In the genomic region with DNA sequence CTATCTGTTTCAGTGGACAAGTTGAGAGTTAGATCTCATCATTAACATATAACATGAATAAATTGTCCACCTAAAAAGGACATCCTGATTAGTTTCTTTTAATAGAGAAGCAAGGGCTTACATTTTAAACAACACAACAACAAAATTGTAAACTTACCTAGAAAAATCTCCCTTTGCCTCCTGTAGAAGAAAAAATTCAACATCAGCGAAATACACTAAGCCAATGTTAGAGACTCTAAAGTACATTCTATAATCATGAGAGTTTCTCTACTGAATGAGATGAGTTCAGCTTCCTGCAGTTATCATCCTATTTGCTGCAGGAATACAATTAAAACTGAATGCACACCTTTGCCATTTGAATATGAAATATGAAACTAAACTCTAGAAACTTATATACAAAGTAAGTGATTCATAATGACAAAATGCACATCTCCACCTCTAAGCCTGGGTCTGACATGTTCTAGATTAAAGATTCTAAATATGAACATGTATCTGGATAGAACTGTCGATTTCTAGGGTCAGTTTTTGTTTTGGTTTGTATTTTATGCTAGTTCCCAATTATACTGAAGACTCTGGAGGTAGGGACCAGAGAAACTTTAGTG, we compare ENCODE assay signal across 25 cellular contexts.
A peak's percentile ranks its signal among the peaks of the same experiment; 100 is the strongest.
DNase-seq lines count a peak whose midpoint lies in the region; ATAC-seq, FAIRE-seq and TF ChIP-seq lines count a peak whose summit lies in the region.
"Had no signal": no experiment of that assay in that cellular context is flagged by ENCODE, and none has a peak within 500 bp of the region (broad histone marks: within the 10 kb centered on the region; RNA-seq: fewer than 3 reads in every experiment).

No MANE protein-coding gene starts in this region.

- no peak overlapping the region for H2AK9ac ChIP-seq in IMR-90 (replicated peaks; ENCODE audit: low read depth, low read length, poor library complexity)

- FAIRE-seq in GM12891 (lab: Jason Lieb, UNC) (peak; percentile 71), GM12878 (lab: Jason Lieb, UNC) (no peak)

- DNase-seq in GM12891 (ENCODE audit: insufficient read length, low spot score): no peak
- DNase-seq in IMR-90: no peak
- no peak for DNase-seq in GM12878 (ENCODE audit: low read depth, low spot score)
- no peak for DNase-seq in osteocyte (ENCODE audit: extremely low spot score, unreplicated experiment)
- no peak for DNase-seq in NCI-H2107 (lab: John Stamatoyannopoulos, UW)
- no peak for DNase-seq in iPS-NIHi7 (ENCODE audit: extremely low spot score)
- DNase-seq: CD8-positive, alpha-beta T cell; DMS 273 treated with DMSO at 0.1 percent for 48 hours; DMS79 treated with DMSO at 0.1 percent for 48 hours; GF-D8; GOT3; HCEC 1CT; NCI-H1105 treated with DMSO at 0.1 percent for 48 hours; NCI-H146; NCI-H1930; NCI-H446; NCI-H524 treated with DMSO at 0.1 percent for 48 hours; NCI-H82; NK-92 treated with Interleukin-12 subunit alpha and Interleukin-12 subunit beta, amount 100 ng/mL, for 24 hours; SHP77 treated with DMSO at 0.1 percent for 48 hours; T-helper 1 cell had no signal

- dilution Hi-C loops in IMR-90 (cut with HindIII; ENCODE audit: low sequenced_read_pairs, unreplicated experiment): no loop called here

- no CpG with 5 or more reads among the region's 2 CpGs for WGBS in IMR-90 (ENCODE audit: extremely low coverage in 2 of 2, insufficient read length in 1 of 2), 2 experiments
- 44% methylated on average over 2 of the region's 2 CpGs for WGBS in GM12878 (ENCODE audit: insufficient coverage, insufficient replicate concordance, low lambda C conversion rate, missing lambda C conversion rate)

- TF ChIP-seq EP300 in GM12878 (IDR thresholded peaks at IDR 0.05; ENCODE audit: borderline replicate concordance in 1 of 2, control insufficient read depth in 1 of 2, low read depth in 2 of 2, low read length in 2 of 2): no peak

- no peak for TF ChIP-seq RAD21 in IMR-90 (IDR thresholded peaks at IDR 0.05; ENCODE audit: low read length)
- TF ChIP-seq RAD21 in GM12878 (IDR thresholded peaks at IDR 0.05; ENCODE audit: insufficient read depth, low read depth, low read length): no peak

- POLR2A ChIA-PET in IMR-90 (lab: Charles Lee; ENCODE audit: unreplicated experiment) (no interaction called here), GM12878 (lab: Charles Lee) (interaction anchor here (0.6 to 6.7 kb wide), 11 partner anchors 8 to 93 kb away, joined by 3 to 104 read pairs (median 10); no protein-coding TSS in a partner anchor)

- ATAC-seq in IMR-90 (ENCODE audit: low read depth): no peak
- no peak for ATAC-seq in GM12878
- no peak for ATAC-seq in GM21825 (IDR thresholded peaks at IDR 0.05; ENCODE audit: unreplicated experiment)
- ATAC-seq: CD8-positive, alpha-beta T cell had no signal

- H4K91ac ChIP-seq in IMR-90 (ENCODE audit: insufficient read depth, low read depth, low read length): no peak overlapping the region

- RAD21 ChIA-PET in GM12878 (lab: Charles Lee; ENCODE audit: unreplicated experiment): interaction anchor here (2.1 to 14.6 kb wide), 4 partner anchors 12 to 56 kb away, joined by 8 to 382 read pairs (median 123); no protein-coding TSS in a partner anchor

- H3K4me3 ChIP-seq in IMR-90 (ENCODE audit: insufficient read depth, low read depth, low read length): no peak overlapping the region
- H3K4me3 ChIP-seq in GM12878: no peak overlapping the region

- H3K56ac ChIP-seq in IMR-90 (ENCODE audit: extremely low read depth, insufficient read depth, low read length): no peak overlapping the region

- peaks cover 52% of the 10 kb centered on the region for H3K4me1 Mint-ChIP-seq in osteocyte (ENCODE audit: unreplicated experiment)

- TF ChIP-seq CTCF in IMR-90 (conservative IDR thresholded peaks at IDR 0.05; ENCODE audit: low read depth, low read length): no peak
- TF ChIP-seq CTCF in GM12878 (IDR thresholded peaks at IDR 0.05 in 2 of 3, conservative IDR thresholded peaks at IDR 0.05 in 1 of 3; ENCODE audit: control insufficient read depth in 2 of 3, extremely low read depth in 1 of 3, insufficient read depth in 1 of 3, low read depth in 3 of 3, low read length in 3 of 3): no peak
- TF ChIP-seq CTCF in osteocyte (IDR thresholded peaks at IDR 0.05): no peak

- H3K14ac ChIP-seq in IMR-90 (replicated peaks; ENCODE audit: low read depth, low read length): no peak overlapping the region

- no peak overlapping the region for H3K4me3 Mint-ChIP-seq in osteocyte (ENCODE audit: unreplicated experiment)
- H3K4me3 Mint-ChIP-seq: B cell; CD8-positive, alpha-beta T cell had no signal

- H3K9me3 Mint-ChIP-seq in osteocyte (ENCODE audit: unreplicated experiment): no peaks in the 10 kb centered on the region
- H3K9me3 Mint-ChIP-seq: CD8-positive, alpha-beta T cell had no signal

- no peak overlapping the region for H2BK5ac ChIP-seq in IMR-90 (ENCODE audit: low read depth, low read length, poor library complexity, severe bottlenecking)

- no peak overlapping the region for H2BK15ac ChIP-seq in IMR-90 (ENCODE audit: low read depth, low read length)

- H2AK5ac ChIP-seq in IMR-90 (ENCODE audit: low read depth, low read length): no peak overlapping the region

- H4K5ac ChIP-seq in IMR-90 (ENCODE audit: low read depth, low read length): no peak overlapping the region

- H3K27ac ChIP-seq in IMR-90 (ENCODE audit: insufficient read depth, low read length) (no peak overlapping the region), GM12878 (ENCODE audit: control insufficient read depth, insufficient read depth) (peak overlapping the region; percentile 100)
- H3K27ac ChIP-seq: C4-2B, RWPE1 had no signal

- peak overlapping the region; percentile 64 for H3K27ac Mint-ChIP-seq in osteocyte (ENCODE audit: unreplicated experiment)
- H3K27ac Mint-ChIP-seq: B cell; CD8-positive, alpha-beta T cell had no signal

- H3K27me3 Mint-ChIP-seq in osteocyte (ENCODE audit: unreplicated experiment): no peaks in the 10 kb centered on the region
- H3K27me3 Mint-ChIP-seq: B cell had no signal

- peaks cover 3 to 19% of the 10 kb centered on the region in 2 experiments; a peak in 3 of 4 replicates for H3K79me1 ChIP-seq in IMR-90 (ENCODE audit: low read depth in 1 of 2, low read length in 2 of 2)

- H3K27me3 ChIP-seq in IMR-90 (ENCODE audit: control insufficient read depth, insufficient read depth, low read length) (no peaks in the 10 kb centered on the region), GM12878 (replicated peaks in 1 of 2; ENCODE audit: control insufficient read depth in 2 of 2, insufficient read depth in 2 of 2, low read length in 1 of 2) (no peaks in the 10 kb centered on the region)

- H3K9me3 ChIP-seq in IMR-90 (ENCODE audit: control insufficient read depth, insufficient read depth, low read length): no peaks in the 10 kb centered on the region
- peaks cover 9% of the 10 kb centered on the region; the same call in 2 of the 3 replicates for H3K9me3 ChIP-seq in GM12878 (replicated peaks; ENCODE audit: control insufficient read depth, insufficient read depth, low read length)

- no peaks in the 10 kb centered on the region; the same call in none of the 2 replicates for H3K79me2 ChIP-seq in GM12878 (ENCODE audit: control insufficient read depth, insufficient read depth, low read length)

- SMC1A ChIA-PET in GM12878 (lab: Charles Lee; ENCODE audit: uncharacterized antibody, unreplicated experiment): interaction anchor here (0.8 to 15.5 kb wide), 8 partner anchors 7 to 56 kb away, joined by 3 to 399 read pairs (median 22); no protein-coding TSS in a partner anchor

- in situ Hi-C loops in IMR-90 (cut with MboI; ENCODE audit: low sequenced_read_pairs) (no loop called here), GM12878 (cut with MboI) (no loop called here)

- no peak overlapping the region for H3K23ac ChIP-seq in IMR-90 (ENCODE audit: low read depth, low read length)

- H3K4me2 ChIP-seq in IMR-90 (ENCODE audit: low read depth, low read length): no peak overlapping the region
- peak overlapping the region; percentile 71 for H3K4me2 ChIP-seq in GM12878 (ENCODE audit: control insufficient read depth, insufficient read depth)

- CTCF ChIA-PET in IMR-90 (lab: Yijun Ruan, JAX): no interaction called here
- CTCF ChIA-PET in GM12878 (lab: Yijun Ruan, JAX): interaction anchor here (1.7 to 2.4 kb wide), 2 partner anchors 8 to 17 kb away, joined by 4 to 8 read pairs; no protein-coding TSS in a partner anchor

- peaks cover 41% of the 10 kb centered on the region for H3K36me3 Mint-ChIP-seq in osteocyte (ENCODE audit: unreplicated experiment)
- H3K36me3 Mint-ChIP-seq: CD8-positive, alpha-beta T cell had no signal

- H4K8ac ChIP-seq in IMR-90 (ENCODE audit: low read depth in 2 of 2, low read length in 2 of 2): no peak overlapping the region

- H2AFZ ChIP-seq in IMR-90 (replicated peaks; ENCODE audit: low read length, poor library complexity) (no peak overlapping the region), GM12878 (ENCODE audit: control insufficient read depth, low read depth, low read length) (peak overlapping the region; percentile 10; the same call in 1 of the 2 replicates)

- BruUV-seq in IMR-90 (replicated peaks; lab: Mats Ljungman, UMichigan): no TSS peak
- no TSS peak for BruUV-seq in GM12878 (replicated peaks; lab: Mats Ljungman, UMichigan)

- H3K4me1 ChIP-seq in IMR-90 (ENCODE audit: control insufficient read depth, insufficient read depth, low read length): peaks cover 11% of the 10 kb centered on the region
- peaks cover 52% of the 10 kb centered on the region for H3K4me1 ChIP-seq in GM12878 (ENCODE audit: control insufficient read depth, insufficient read depth, low read length)

- H2BK20ac ChIP-seq in IMR-90 (ENCODE audit: low read depth, low read length): no peak overlapping the region

- H4K20me1 ChIP-seq in IMR-90 (ENCODE audit: insufficient read depth, low read length) (no peaks in the 10 kb centered on the region), GM12878 (ENCODE audit: control insufficient read depth, insufficient read depth) (no peaks in the 10 kb centered on the region)

- H2BK120ac ChIP-seq in IMR-90 (ENCODE audit: low read depth, low read length): no peak overlapping the region

- intact Hi-C loops in IMR-90 (cut with micrococcal nuclease) (no loop called here), GM12878 (cut with micrococcal nuclease; ENCODE audit: unreplicated experiment) (no loop called here)

- peaks cover 6% of the 10 kb centered on the region for H3K9me1 ChIP-seq in IMR-90 (ENCODE audit: insufficient read depth, low read length)

- TF ChIP-seq POLR2A in GM12891 (IDR thresholded peaks at IDR 0.05; ENCODE audit: low read depth, low read length) (no peak), IMR-90 (IDR thresholded peaks at IDR 0.05; ENCODE audit: low read depth, low read length) (no peak), GM12878 (IDR thresholded peaks at IDR 0.05; ENCODE audit: low read depth, low read length) (no peak)

- H3K4ac ChIP-seq in IMR-90 (ENCODE audit: low read depth, low read length): no peak overlapping the region

- H3K36me3 ChIP-seq in IMR-90 (ENCODE audit: control insufficient read depth, insufficient read depth, low read length) (no peaks in the 10 kb centered on the region), GM12878 (ENCODE audit: control insufficient read depth in 2 of 2, insufficient read depth in 2 of 2, low read length in 1 of 2) (no peaks in the 10 kb centered on the region; a peak in 2 of 4 replicates)

- H3K9ac ChIP-seq in IMR-90 (ENCODE audit: low read depth, low read length) (no peak overlapping the region), GM12878 (ENCODE audit: control insufficient read depth, insufficient read depth, low read length) (peak overlapping the region; percentile 62)

- no peak overlapping the region for H3K18ac ChIP-seq in IMR-90 (ENCODE audit: low read depth, low read length)

TF ChIP-seq in GM12878, 131 proteins besides CTCF, POLR2A, EP300 and RAD21 (continues in another document):
- TF ChIP-seq JUNB (IDR thresholded peaks at IDR 0.05): peak; percentile 19; the same call in 1 of the 2 replicates
